1 cellular context compared by ENCODE assay signal in the genomic region with DNA sequence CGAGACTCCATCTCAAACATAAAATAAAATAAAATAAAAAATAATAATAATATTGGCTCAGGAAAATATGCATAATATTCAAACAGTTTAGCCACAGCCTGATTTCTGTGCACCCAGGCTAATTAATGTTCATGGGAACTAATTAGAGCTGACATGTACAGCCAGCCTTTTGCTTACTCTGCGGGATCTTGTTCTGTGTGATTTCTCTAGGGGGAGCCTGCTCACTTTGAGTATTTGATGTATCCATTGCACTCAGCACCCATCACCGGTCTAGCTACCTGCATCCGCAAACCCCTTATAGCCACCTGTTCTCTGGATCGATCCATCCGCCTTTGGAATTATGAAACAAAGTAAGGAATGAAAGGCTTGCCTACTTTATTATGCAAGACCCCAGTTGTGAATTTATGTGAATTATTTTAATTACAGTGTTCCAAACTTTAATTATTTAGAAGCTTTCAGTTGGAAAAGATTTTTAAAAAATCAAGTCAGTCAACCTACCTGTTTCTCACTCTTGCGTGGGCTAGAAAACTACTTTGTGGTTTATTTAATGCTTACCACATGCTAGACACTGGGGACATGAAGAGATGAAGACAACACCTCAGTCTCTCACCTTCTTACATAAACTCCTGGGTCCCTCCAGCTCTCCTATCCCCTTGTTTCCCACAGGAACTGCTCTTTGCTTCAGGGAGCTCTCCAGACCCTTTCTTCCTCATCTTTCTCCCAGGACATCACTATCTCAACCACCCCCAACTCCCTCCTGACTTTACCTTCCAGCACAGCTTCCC.
A peak's percentile ranks its signal among the peaks of the same experiment; 100 is the strongest.
TF ChIP-seq lines count a peak whose summit lies in the region.

No MANE protein-coding gene starts in this region.

TF ChIP-seq in GM12878, 131 proteins besides CTCF, POLR2A, EP300 and RAD21:
- TF ChIP-seq TCF3 (IDR thresholded peaks at IDR 0.05; ENCODE audit: borderline replicate concordance, insufficient read depth, low read depth, low read length) (no peak), CHD4 (IDR thresholded peaks at IDR 0.05) (no peak), EZH2 (IDR thresholded peaks at IDR 0.05; ENCODE audit: borderline replicate concordance, control insufficient read depth, low read depth, low read length) (no peak), GATAD2B (conservative IDR thresholded peaks at IDR 0.05; ENCODE audit: low read depth) (no peak), IKZF1 (conservative IDR thresholded peaks at IDR 0.05) (peak; percentile 46; the same call in 1 of the 2 replicates), SMAD1 (IDR thresholded peaks at IDR 0.05; ENCODE audit: low read depth, partially characterized antibody) (no peak), SUZ12 (IDR thresholded peaks at IDR 0.05; ENCODE audit: unreplicated experiment) (no peak), HDGF (IDR thresholded peaks at IDR 0.05) (no peak), JUND (IDR thresholded peaks at IDR 0.05; ENCODE audit: low read depth, low read length) (no peak), MYB (IDR thresholded peaks at IDR 0.05; ENCODE audit: borderline replicate concordance, low read depth, low read length) (no peak), YY1 (IDR thresholded peaks at IDR 0.05; ENCODE audit: low read depth, low read length) (no peak), MTA2 (IDR thresholded peaks at IDR 0.05; ENCODE audit: low read depth) (peak; percentile 64), ZNF384 (IDR thresholded peaks at IDR 0.05; ENCODE audit: borderline replicate concordance, low read depth, low read length) (no peak), MTA3 (IDR thresholded peaks at IDR 0.05; ENCODE audit: borderline replicate concordance, low read length) (no peak), RUNX3 (IDR thresholded peaks at IDR 0.05; ENCODE audit: low read length) (peak; percentile 64), ESRRA (IDR thresholded peaks at IDR 0.05; ENCODE audit: low read length) (no peak), SIN3A (IDR thresholded peaks at IDR 0.05; ENCODE audit: low read depth, low read length) (no peak), IKZF2 (IDR thresholded peaks at IDR 0.05) (peak in 1 of 2 experiments; percentile 59; a peak in 3 of 4 replicates), ZBED1 (IDR thresholded peaks at IDR 0.05; ENCODE audit: borderline replicate concordance) (no peak), YBX1 (IDR thresholded peaks at IDR 0.05) (no peak)
- TF ChIP-seq, protein P1, sequence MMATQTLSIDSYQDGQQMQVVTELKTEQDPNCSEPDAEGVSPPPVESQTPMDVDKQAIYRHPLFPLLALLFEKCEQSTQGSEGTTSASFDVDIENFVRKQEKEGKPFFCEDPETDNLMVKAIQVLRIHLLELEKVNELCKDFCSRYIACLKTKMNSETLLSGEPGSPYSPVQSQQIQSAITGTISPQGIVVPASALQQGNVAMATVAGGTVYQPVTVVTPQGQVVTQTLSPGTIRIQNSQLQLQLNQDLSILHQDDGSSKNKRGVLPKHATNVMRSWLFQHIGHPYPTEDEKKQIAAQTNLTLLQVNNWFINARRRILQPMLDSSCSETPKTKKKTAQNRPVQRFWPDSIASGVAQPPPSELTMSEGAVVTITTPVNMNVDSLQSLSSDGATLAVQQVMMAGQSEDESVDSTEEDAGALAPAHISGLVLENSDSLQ (IDR thresholded peaks at IDR 0.05), result no peak
- TF ChIP-seq, protein P2, sequence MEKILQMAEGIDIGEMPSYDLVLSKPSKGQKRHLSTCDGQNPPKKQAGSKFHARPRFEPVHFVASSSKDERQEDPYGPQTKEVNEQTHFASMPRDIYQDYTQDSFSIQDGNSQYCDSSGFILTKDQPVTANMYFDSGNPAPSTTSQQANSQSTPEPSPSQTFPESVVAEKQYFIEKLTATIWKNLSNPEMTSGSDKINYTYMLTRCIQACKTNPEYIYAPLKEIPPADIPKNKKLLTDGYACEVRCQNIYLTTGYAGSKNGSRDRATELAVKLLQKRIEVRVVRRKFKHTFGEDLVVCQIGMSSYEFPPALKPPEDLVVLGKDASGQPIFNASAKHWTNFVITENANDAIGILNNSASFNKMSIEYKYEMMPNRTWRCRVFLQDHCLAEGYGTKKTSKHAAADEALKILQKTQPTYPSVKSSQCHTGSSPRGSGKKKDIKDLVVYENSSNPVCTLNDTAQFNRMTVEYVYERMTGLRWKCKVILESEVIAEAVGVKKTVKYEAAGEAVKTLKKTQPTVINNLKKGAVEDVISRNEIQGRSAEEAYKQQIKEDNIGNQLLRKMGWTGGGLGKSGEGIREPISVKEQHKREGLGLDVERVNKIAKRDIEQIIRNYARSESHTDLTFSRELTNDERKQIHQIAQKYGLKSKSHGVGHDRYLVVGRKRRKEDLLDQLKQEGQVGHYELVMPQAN (conservative IDR thresholded peaks at IDR 0.05), result no peak
- TF ChIP-seq, protein P3, sequence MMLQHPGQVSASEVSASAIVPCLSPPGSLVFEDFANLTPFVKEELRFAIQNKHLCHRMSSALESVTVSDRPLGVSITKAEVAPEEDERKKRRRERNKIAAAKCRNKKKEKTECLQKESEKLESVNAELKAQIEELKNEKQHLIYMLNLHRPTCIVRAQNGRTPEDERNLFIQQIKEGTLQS (IDR thresholded peaks at IDR 0.05; ENCODE audit: borderline replicate concordance, extremely low read depth, low read depth, low read length), result no peak
- TF ChIP-seq, protein P4, sequence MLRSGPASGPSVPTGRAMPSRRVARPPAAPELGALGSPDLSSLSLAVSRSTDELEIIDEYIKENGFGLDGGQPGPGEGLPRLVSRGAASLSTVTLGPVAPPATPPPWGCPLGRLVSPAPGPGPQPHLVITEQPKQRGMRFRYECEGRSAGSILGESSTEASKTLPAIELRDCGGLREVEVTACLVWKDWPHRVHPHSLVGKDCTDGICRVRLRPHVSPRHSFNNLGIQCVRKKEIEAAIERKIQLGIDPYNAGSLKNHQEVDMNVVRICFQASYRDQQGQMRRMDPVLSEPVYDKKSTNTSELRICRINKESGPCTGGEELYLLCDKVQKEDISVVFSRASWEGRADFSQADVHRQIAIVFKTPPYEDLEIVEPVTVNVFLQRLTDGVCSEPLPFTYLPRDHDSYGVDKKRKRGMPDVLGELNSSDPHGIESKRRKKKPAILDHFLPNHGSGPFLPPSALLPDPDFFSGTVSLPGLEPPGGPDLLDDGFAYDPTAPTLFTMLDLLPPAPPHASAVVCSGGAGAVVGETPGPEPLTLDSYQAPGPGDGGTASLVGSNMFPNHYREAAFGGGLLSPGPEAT (IDR thresholded peaks at IDR 0.05; ENCODE audit: low read depth), result no peak
- TF ChIP-seq, protein P5, sequence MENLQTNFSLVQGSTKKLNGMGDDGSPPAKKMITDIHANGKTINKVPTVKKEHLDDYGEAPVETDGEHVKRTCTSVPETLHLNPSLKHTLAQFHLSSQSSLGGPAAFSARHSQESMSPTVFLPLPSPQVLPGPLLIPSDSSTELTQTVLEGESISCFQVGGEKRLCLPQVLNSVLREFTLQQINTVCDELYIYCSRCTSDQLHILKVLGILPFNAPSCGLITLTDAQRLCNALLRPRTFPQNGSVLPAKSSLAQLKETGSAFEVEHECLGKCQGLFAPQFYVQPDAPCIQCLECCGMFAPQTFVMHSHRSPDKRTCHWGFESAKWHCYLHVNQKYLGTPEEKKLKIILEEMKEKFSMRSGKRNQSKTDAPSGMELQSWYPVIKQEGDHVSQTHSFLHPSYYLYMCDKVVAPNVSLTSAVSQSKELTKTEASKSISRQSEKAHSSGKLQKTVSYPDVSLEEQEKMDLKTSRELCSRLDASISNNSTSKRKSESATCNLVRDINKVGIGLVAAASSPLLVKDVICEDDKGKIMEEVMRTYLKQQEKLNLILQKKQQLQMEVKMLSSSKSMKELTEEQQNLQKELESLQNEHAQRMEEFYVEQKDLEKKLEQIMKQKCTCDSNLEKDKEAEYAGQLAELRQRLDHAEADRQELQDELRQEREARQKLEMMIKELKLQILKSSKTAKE (IDR thresholded peaks at IDR 0.05; ENCODE audit: low read depth, poor library complexity, severe bottlenecking), result peak; percentile 97
